8 cellular contexts compared by ENCODE assay signal in the genomic region with DNA sequence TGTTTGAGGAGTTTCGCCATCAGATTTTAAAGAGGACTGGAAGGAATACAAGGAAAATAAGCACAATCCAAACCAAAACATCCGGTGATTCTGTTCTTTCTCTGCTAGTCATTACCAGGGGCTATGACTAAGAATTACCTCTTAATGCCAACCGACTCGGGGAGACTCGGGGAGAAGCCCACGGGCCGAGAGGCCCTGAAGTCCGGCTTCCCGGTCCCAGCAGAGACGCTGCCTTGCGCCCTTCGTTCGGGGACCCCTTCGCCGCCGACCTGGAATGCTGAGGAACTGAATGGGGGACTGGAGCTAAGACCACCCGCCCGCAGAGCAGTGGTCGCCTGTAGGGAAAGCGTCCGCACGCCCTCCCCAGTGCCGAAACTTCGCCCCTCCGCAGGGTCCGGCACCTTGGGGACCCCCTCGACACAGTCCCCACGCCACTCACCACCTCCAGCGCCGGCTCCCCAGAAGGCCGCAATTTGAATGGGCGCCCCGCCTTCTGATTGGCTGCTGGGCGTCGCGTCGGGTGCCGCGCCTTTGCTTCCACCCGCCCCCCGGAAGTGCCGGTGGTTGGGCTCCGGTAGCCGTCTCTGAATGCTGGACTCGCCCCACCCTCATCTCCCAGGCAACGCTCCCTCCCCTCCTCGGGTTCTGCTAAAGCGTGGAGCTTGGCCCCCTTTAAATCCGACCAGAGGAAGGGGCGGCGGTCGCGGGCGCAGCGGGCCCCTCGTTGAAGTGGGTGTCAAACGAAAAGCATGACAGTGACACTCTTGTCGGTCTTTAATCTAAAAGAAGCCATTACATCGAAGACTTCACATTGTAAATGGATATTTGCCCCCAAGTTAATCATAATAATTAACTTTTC. TPM values are rescaled to one million over a fixed set of nuclear protein-coding genes. Genes with fewer than 3 reads are reported as not detected.
DNase-seq lines count a peak whose midpoint lies in the region; ATAC-seq, FAIRE-seq and TF ChIP-seq lines count a peak whose summit lies in the region.

A gene with protein sequence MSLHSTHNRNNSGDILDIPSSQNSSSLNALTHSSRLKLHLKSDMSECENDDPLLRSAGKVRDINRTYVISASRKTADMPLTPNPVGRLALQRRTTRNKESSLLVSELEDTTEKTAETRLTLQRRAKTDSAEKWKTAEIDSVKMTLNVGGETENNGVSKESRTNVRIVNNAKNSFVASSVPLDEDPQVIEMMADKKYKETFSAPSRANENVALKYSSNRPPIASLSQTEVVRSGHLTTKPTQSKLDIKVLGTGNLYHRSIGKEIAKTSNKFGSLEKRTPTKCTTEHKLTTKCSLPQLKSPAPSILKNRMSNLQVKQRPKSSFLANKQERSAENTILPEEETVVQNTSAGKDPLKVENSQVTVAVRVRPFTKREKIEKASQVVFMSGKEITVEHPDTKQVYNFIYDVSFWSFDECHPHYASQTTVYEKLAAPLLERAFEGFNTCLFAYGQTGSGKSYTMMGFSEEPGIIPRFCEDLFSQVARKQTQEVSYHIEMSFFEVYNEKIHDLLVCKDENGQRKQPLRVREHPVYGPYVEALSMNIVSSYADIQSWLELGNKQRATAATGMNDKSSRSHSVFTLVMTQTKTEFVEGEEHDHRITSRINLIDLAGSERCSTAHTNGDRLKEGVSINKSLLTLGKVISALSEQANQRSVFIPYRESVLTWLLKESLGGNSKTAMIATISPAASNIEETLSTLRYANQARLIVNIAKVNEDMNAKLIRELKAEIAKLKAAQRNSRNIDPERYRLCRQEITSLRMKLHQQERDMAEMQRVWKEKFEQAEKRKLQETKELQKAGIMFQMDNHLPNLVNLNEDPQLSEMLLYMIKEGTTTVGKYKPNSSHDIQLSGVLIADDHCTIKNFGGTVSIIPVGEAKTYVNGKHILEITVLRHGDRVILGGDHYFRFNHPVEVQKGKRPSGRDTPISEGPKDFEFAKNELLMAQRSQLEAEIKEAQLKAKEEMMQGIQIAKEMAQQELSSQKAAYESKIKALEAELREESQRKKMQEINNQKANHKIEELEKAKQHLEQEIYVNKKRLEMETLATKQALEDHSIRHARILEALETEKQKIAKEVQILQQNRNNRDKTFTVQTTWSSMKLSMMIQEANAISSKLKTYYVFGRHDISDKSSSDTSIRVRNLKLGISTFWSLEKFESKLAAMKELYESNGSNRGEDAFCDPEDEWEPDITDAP (N-terminal part only) (minus strand): TSS at position 479 of the 859 bp plus-strand sequence. CDS start 2,028 bp downstream, outside the sequence.

- no peak for FAIRE-seq in bronchial epithelial cell (lab: Jason Lieb, UNC)

- no peak for TF ChIP-seq CTCF in VCaP (conservative IDR thresholded peaks at IDR 0.05)
- TF ChIP-seq CTCF in bronchial epithelial cell (IDR thresholded peaks at IDR 0.05; ENCODE audit: insufficient read depth, low read length, severe bottlenecking) = no peak

- no peaks in the 10 kb centered on the region for H3K27me3 ChIP-seq in bronchial epithelial cell (ENCODE audit: control insufficient read depth, insufficient read depth, low read length)

- peak within 1 kb of the TSS; percentile 65 for H3K4me3 ChIP-seq in bronchial epithelial cell (ENCODE audit: low read depth, low read length)

- DNase-seq in AG08395 (ENCODE audit: low spot score) (peak; percentile 98), NCI-H2227 (lab: John Stamatoyannopoulos, UW; ENCODE audit: unreplicated experiment) (peak; percentile 96), bronchial epithelial cell (ENCODE audit: low read depth) (peak; percentile 81), inferior parietal cortex (ENCODE audit: extremely low spot score) (peak; percentile 86)
- peak; percentile 85 for DNase-seq in stimulated activated CD4-positive, alpha-beta T cell treated with anti-CD3 and anti-CD28 coated beads, Interleukin-12 subunit alpha, Interleukin-12 subunit beta, amount 100 ng/mL, for 4 hours

- peak; percentile 97 for ATAC-seq in GM18909 (IDR thresholded peaks at IDR 0.05; ENCODE audit: poor library complexity, unreplicated experiment)
- ATAC-seq in HG03159 (IDR thresholded peaks at IDR 0.05; ENCODE audit: unreplicated experiment) = peak; percentile 90

- no peaks in the 10 kb centered on the region for H3K36me3 ChIP-seq in bronchial epithelial cell (ENCODE audit: control insufficient read depth, insufficient read depth, low read length)

- peak within 1 kb of the TSS; percentile 70; the same call in 1 of the 2 replicates for H3K27ac ChIP-seq in VCaP

RNA-seq across cellular contexts. Expression of the gene that starts here (rescaled TPM):
- total RNA-seq in bronchial epithelial cell = 0.51 and 0.79 TPM in 2 replicates

Comparison
In these comparisons a context has a peak if more than half of its experiments do, and no peak if none do; other contexts are left out.
1. Peak in every context shown above with its lines: DNase-seq, ATAC-seq, H3K4me3 ChIP-seq and H3K27ac ChIP-seq.
2. Peak in DNase-seq and H3K4me3 ChIP-seq in bronchial epithelial cell; RNA of the gene not detected or under 1 TPM.